Comparison of ENCODE assay signal across 1 cellular context in the genomic region with DNA sequence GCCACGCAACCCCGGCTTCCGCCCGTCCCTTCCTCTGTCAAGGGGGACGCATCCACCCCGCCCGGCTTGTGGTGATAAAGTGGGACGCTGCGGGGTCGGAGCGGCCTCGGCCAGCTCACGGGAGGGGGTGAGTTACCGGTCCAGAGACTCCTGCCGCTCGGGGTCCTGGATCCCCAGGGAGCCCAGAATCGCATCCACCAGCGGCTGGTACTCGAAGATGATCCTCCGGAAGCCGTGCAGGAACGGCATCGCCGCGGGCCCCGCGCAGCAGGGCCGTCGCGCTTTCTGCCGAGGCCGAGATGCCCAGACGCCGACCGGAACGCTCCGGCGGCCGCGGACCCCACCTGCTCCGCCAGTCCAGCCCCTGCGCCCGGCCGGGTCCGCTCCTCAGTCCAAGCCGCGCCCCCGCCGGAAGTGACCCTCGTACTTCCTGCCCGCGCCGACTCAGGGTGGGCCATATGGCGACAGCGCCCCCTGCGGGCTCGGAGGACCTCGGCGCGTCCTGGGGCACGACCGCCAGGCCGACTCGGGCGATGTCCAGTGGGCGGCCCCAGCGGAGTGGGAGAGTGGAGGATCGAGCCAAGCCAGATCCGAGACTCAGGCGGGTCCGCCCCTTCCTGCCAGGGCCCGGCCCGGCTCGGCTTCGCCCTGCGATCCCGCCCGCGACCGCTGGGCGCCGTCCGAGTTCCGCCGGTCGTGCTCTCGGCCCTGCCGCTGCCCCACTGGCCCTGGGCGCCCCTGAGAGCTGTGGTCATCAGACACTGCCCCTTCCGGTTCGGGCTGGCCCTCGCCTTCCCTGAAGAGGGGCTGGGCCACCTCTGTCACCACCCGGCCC.
TF ChIP-seq lines count a peak whose summit lies in the region.

ASB6 (minus strand) TSS at position 401 of the 835 bp plus-strand sequence; CDS start at position 249, 152 bp downstream.

TF ChIP-seq in HepG2, 621 proteins besides CTCF, POLR2A, EP300 and RAD21 (continued from another document and continues in another):
- TF ChIP-seq KDM5A (IDR thresholded peaks at IDR 0.05; ENCODE audit: borderline replicate concordance, low read length) (peak; percentile 99), ETV6 (CRISPR knock-in tag; conservative IDR thresholded peaks at IDR 0.05) (peak; percentile 75; the same call in 1 of the 2 replicates), BRCA1 (CRISPR knock-in tag; IDR thresholded peaks at IDR 0.05) (peak; percentile 25; the same call in 1 of the 2 replicates), ZNF431 (CRISPR knock-in tag; IDR thresholded peaks at IDR 0.05; ENCODE audit: borderline replicate concordance, low read depth) (peak; percentile 82; the same call in 1 of the 2 replicates), NCOA2 (CRISPR knock-in tag; IDR thresholded peaks at IDR 0.05) (peak; percentile 44; the same call in 1 of the 2 replicates), GLMP (CRISPR knock-in tag; IDR thresholded peaks at IDR 0.05; ENCODE audit: borderline replicate concordance) (no peak), ZNF232 (CRISPR knock-in tag; IDR thresholded peaks at IDR 0.05; ENCODE audit: borderline replicate concordance) (peak; percentile 71; the same call in 1 of the 2 replicates), NR2F1 (CRISPR knock-in tag; IDR thresholded peaks at IDR 0.05) (no peak), KDM3A (CRISPR knock-in tag; IDR thresholded peaks at IDR 0.05; ENCODE audit: low read depth) (peak; percentile 55), ZSCAN9 (CRISPR knock-in tag; IDR thresholded peaks at IDR 0.05; ENCODE audit: borderline replicate concordance) (0 out of 2 replicates have a peak, but pooled peaks have one; percentile 48), ATF2 (CRISPR knock-in tag; IDR thresholded peaks at IDR 0.05) (peak; percentile 88), ZNF761 (CRISPR knock-in tag; conservative IDR thresholded peaks at IDR 0.05) (peak; percentile 95), ZXDC (CRISPR knock-in tag; IDR thresholded peaks at IDR 0.05) (peak; percentile 87; the same call in 1 of the 2 replicates), DMAP1 (CRISPR knock-in tag; IDR thresholded peaks at IDR 0.05) (peak; percentile 56), ZZZ3 (CRISPR knock-in tag; IDR thresholded peaks at IDR 0.05; ENCODE audit: borderline replicate concordance) (peak; percentile 71; the same call in 1 of the 2 replicates), PAXIP1 (CRISPR knock-in tag; conservative IDR thresholded peaks at IDR 0.05) (peak; percentile 57), REL (CRISPR knock-in tag; conservative IDR thresholded peaks at IDR 0.05) (peak; percentile 75), GABPB1 (CRISPR knock-in tag; IDR thresholded peaks at IDR 0.05) (peak; percentile 98), ARID2 (CRISPR knock-in tag; IDR thresholded peaks at IDR 0.05; ENCODE audit: borderline replicate concordance) (0 out of 2 replicates have a peak, but pooled peaks have one; percentile 48)
- TF ChIP-seq, protein P1, sequence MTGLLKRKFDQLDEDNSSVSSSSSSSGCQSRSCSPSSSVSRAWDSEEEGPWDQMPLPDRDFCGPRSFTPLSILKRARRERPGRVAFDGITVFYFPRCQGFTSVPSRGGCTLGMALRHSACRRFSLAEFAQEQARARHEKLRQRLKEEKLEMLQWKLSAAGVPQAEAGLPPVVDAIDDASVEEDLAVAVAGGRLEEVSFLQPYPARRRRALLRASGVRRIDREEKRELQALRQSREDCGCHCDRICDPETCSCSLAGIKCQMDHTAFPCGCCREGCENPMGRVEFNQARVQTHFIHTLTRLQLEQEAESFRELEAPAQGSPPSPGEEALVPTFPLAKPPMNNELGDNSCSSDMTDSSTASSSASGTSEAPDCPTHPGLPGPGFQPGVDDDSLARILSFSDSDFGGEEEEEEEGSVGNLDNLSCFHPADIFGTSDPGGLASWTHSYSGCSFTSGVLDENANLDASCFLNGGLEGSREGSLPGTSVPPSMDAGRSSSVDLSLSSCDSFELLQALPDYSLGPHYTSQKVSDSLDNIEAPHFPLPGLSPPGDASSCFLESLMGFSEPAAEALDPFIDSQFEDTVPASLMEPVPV (CRISPR knock-in tag; IDR thresholded peaks at IDR 0.05): peak; percentile 74
- TF ChIP-seq, protein P2, sequence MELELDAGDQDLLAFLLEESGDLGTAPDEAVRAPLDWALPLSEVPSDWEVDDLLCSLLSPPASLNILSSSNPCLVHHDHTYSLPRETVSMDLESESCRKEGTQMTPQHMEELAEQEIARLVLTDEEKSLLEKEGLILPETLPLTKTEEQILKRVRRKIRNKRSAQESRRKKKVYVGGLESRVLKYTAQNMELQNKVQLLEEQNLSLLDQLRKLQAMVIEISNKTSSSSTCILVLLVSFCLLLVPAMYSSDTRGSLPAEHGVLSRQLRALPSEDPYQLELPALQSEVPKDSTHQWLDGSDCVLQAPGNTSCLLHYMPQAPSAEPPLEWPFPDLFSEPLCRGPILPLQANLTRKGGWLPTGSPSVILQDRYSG (CRISPR knock-in tag; IDR thresholded peaks at IDR 0.05): no peak
- TF ChIP-seq, protein P3, sequence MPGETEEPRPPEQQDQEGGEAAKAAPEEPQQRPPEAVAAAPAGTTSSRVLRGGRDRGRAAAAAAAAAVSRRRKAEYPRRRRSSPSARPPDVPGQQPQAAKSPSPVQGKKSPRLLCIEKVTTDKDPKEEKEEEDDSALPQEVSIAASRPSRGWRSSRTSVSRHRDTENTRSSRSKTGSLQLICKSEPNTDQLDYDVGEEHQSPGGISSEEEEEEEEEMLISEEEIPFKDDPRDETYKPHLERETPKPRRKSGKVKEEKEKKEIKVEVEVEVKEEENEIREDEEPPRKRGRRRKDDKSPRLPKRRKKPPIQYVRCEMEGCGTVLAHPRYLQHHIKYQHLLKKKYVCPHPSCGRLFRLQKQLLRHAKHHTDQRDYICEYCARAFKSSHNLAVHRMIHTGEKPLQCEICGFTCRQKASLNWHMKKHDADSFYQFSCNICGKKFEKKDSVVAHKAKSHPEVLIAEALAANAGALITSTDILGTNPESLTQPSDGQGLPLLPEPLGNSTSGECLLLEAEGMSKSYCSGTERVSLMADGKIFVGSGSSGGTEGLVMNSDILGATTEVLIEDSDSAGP (CRISPR knock-in tag; IDR thresholded peaks at IDR 0.05; ENCODE audit: borderline replicate concordance): peak; percentile 97
- TF ChIP-seq, protein P4, sequence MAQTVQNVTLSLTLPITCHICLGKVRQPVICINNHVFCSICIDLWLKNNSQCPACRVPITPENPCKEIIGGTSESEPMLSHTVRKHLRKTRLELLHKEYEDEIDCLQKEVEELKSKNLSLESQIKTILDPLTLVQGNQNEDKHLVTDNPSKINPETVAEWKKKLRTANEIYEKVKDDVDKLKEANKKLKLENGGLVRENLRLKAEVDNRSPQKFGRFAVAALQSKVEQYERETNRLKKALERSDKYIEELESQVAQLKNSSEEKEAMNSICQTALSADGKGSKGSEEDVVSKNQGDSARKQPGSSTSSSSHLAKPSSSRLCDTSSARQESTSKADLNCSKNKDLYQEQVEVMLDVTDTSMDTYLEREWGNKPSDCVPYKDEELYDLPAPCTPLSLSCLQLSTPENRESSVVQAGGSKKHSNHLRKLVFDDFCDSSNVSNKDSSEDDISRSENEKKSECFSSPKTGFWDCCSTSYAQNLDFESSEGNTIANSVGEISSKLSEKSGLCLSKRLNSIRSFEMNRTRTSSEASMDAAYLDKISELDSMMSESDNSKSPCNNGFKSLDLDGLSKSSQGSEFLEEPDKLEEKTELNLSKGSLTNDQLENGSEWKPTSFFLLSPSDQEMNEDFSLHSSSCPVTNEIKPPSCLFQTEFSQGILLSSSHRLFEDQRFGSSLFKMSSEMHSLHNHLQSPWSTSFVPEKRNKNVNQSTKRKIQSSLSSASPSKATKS (CRISPR knock-in tag; IDR thresholded peaks at IDR 0.05): no peak
- TF ChIP-seq, protein P5, sequence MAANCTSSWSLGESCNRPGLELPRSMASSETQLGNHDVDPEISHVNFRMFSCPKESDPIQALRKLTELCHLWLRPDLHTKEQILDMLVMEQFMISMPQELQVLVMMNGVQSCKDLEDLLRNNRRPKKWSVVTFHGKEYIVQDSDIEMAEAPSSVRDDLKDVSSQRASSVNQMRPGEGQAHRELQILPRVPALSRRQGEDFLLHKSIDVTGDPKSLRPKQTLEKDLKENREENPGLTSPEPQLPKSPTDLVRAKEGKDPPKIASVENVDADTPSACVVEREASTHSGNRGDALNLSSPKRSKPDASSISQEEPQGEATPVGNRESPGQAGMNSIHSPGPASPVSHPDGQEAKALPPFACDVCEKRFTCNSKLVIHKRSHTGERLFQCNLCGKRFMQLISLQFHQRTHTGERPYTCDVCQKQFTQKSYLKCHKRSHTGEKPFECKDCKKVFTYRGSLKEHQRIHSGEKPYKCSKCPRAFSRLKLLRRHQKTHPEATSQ (CRISPR knock-in tag; IDR thresholded peaks at IDR 0.05; ENCODE audit: borderline replicate concordance): peak; percentile 57; the same call in 1 of the 2 replicates
- TF ChIP-seq, protein P6, sequence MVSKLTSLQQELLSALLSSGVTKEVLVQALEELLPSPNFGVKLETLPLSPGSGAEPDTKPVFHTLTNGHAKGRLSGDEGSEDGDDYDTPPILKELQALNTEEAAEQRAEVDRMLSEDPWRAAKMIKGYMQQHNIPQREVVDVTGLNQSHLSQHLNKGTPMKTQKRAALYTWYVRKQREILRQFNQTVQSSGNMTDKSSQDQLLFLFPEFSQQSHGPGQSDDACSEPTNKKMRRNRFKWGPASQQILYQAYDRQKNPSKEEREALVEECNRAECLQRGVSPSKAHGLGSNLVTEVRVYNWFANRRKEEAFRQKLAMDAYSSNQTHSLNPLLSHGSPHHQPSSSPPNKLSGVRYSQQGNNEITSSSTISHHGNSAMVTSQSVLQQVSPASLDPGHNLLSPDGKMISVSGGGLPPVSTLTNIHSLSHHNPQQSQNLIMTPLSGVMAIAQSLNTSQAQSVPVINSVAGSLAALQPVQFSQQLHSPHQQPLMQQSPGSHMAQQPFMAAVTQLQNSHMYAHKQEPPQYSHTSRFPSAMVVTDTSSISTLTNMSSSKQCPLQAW (CRISPR knock-in tag; IDR thresholded peaks at IDR 0.05): peak; percentile 95
